In the genomic region with DNA sequence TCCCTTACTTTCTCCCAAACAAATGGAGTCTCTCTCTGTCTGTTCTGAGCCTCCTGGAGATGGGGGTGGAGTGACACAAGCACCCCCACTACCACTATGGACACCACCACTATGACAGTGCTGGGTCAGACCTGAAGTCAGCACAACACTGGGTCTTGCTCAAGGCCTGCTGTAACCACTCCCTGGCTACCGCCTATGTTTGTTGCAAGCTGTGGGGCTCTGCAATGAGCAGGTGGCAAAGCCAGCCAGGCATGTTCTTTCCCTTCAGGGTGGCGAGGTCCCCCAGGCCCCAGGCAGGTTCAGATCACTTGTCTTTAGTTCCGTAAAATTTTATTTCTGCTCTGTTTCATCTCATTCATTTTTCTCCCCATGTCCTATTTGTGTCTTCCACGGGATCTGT, we compare ENCODE assay signal across 15 cellular contexts.
"Had no signal": no experiment of that assay in that cellular context is flagged by ENCODE, and none has a peak within 500 bp of the region (broad histone marks: within the 10 kb centered on the region; RNA-seq: fewer than 3 reads in every experiment).

No MANE protein-coding gene starts in this region.

- H3K27me3 Mint-ChIP-seq: activated naive CD8-positive, alpha-beta T cell treated with anti-CD3 and anti-CD28 coated beads, Interleukin-2, amount 50 U/mL, for 24 hours; progenitor cell of endocrine pancreas had no signal

- H3K4me3 Mint-ChIP-seq: activated CD8-positive, alpha-beta T cell treated with anti-CD3 and anti-CD28 coated beads for 36 hours; activated naive CD8-positive, alpha-beta T cell treated with anti-CD3 and anti-CD28 coated beads, Interleukin-2, amount 50 U/mL, for 24 hours; naive thymus-derived CD4-positive, alpha-beta T cell had no signal

- ATAC-seq: activated CD8-positive, alpha-beta T cell treated with anti-CD3 and anti-CD28 coated beads for 36 hours; activated naive CD8-positive, alpha-beta T cell treated with anti-CD3 and anti-CD28 coated beads, Interleukin-2, amount 50 U/mL, for 24 hours; naive thymus-derived CD4-positive, alpha-beta T cell; right lobe of liver had no signal

- H3K9me3 ChIP-seq: neutrophil, right lobe of liver, suprapubic skin, upper lobe of left lung had no signal

- H3K4me3 ChIP-seq: right lobe of liver, suprapubic skin, upper lobe of left lung had no signal

- H3K27ac Mint-ChIP-seq: activated CD8-positive, alpha-beta T cell treated with anti-CD3 and anti-CD28 coated beads for 36 hours; activated naive CD8-positive, alpha-beta T cell treated with anti-CD3 and anti-CD28 coated beads, Interleukin-2, amount 50 U/mL, for 24 hours; activated T-helper 2 cell treated with anti-CD3 and anti-CD28 coated beads, Interferon-gamma antibody, Interleukin-2, Interleukin-4, amounts not matched to agents 10 μg/mL and 5 μg/mL and 100 μg/mL, durations not matched to agents 14 hours and 24 hours and 36 hours; naive thymus-derived CD4-positive, alpha-beta T cell; progenitor cell of endocrine pancreas had no signal

- H3K9me3 Mint-ChIP-seq: activated CD8-positive, alpha-beta T cell treated with anti-CD3 and anti-CD28 coated beads for 36 hours; activated naive CD8-positive, alpha-beta T cell treated with anti-CD3 and anti-CD28 coated beads, Interleukin-2, amount 50 U/mL, for 24 hours; activated T-helper 2 cell treated with anti-CD3 and anti-CD28 coated beads, Interferon-gamma antibody, Interleukin-2, Interleukin-4, amounts not matched to agents 10 μg/mL and 5 μg/mL and 100 μg/mL, durations not matched to agents 14 hours and 24 hours and 36 hours had no signal

- H3K36me3 Mint-ChIP-seq: naive thymus-derived CD4-positive, alpha-beta T cell had no signal

- H3K27me3 ChIP-seq: right lobe of liver, upper lobe of left lung had no signal

- H3K4me1 ChIP-seq: right lobe of liver, suprapubic skin, upper lobe of left lung had no signal

- H3K36me3 ChIP-seq: neutrophil, right lobe of liver, suprapubic skin, upper lobe of left lung had no signal

- DNase-seq: activated CD4-positive, CD25-positive, alpha-beta regulatory T cell treated with anti-CD3 and anti-CD28 coated beads, Interleukin-2, amount 50 U/mL, for 72 hours; activated CD8-positive, alpha-beta T cell treated with anti-CD3 and anti-CD28 coated beads for 36 hours; activated naive CD8-positive, alpha-beta T cell treated with anti-CD3 and anti-CD28 coated beads, Interleukin-2, amount 50 U/mL, for 24 hours; activated T-cell treated with anti-CD3 and anti-CD28 coated beads for 4 hours; kidney; midbrain; stimulated activated CD4-positive, alpha-beta T cell treated with anti-CD3 and anti-CD28 coated beads, Interleukin-12 subunit alpha, Interleukin-12 subunit beta, amount 100 ng/mL, for 4 hours; stimulated activated naive CD4-positive, alpha-beta T cell treated with Interleukin-2 at 50 U/mL for 16 hours had no signal

- H3K27ac ChIP-seq: neutrophil, right lobe of liver, suprapubic skin, upper lobe of left lung had no signal
